21 cellular contexts compared by ENCODE assay signal in genomic region chr3:50633233-50633795, GRCh38. TPM values are rescaled to one million over a fixed set of nuclear protein-coding genes. Genes with fewer than 3 reads are reported as not detected.
A peak's percentile ranks its signal among the peaks of the same experiment; 100 is the strongest.
DNase-seq lines count a peak whose midpoint lies in the region; ATAC-seq and TF ChIP-seq lines count a peak whose summit lies in the region.
"Had no signal": no experiment of that assay in that cellular context is flagged by ENCODE, and none has a peak within 500 bp of the region (broad histone marks: within the 10 kb centered on the region; RNA-seq: fewer than 3 reads in every experiment).

No MANE protein-coding gene starts in this region.

- no peaks in the 10 kb centered on the region for H3K9me3 ChIP-seq in left ventricle myocardium inferior (replicated peaks)
- no peaks in the 10 kb centered on the region for H3K9me3 ChIP-seq in heart right ventricle
- H3K9me3 ChIP-seq in PC-9 (ENCODE audit: insufficient read depth, low read depth): no peaks in the 10 kb centered on the region
- H3K9me3 ChIP-seq in upper lobe of right lung: no peaks in the 10 kb centered on the region
- H3K9me3 ChIP-seq: ovary, tibial artery had no signal

- no peak overlapping the region for H2AFZ ChIP-seq in PC-9

- no peaks in the 10 kb centered on the region for H3K9me3 Mint-ChIP-seq in dendritic cell treated with granulocyte-macrophage colony-stimulating factor and Interleukin-4, amounts not matched to agents 40 ng/mL and 50 ng/mL, for 4 days
- H3K9me3 Mint-ChIP-seq: H9 had no signal

- H3K27ac Mint-ChIP-seq in dendritic cell treated with granulocyte-macrophage colony-stimulating factor and Interleukin-4, amounts not matched to agents 40 ng/mL and 50 ng/mL, for 4 days: peak overlapping the region; percentile 84

- peaks cover 63% of the 10 kb centered on the region for H3K79me2 ChIP-seq in PC-9 (ENCODE audit: low read depth)

- no peak for ATAC-seq in heart right ventricle
- ATAC-seq in upper lobe of right lung: peak; percentile 11
- no peak for ATAC-seq in GM21529 (IDR thresholded peaks at IDR 0.05; ENCODE audit: unreplicated experiment)

- WGBS in heart right ventricle, 2 donors: 66 to 67% methylated on average over 5 of the region's 5 CpGs

- H3K27me3 Mint-ChIP-seq in dendritic cell treated with granulocyte-macrophage colony-stimulating factor and Interleukin-4, amounts not matched to agents 40 ng/mL and 50 ng/mL, for 4 days: no peaks in the 10 kb centered on the region

- H3K36me3 ChIP-seq in left ventricle myocardium inferior (no peaks in the 10 kb centered on the region), heart right ventricle (peaks cover 0 to 15% (median 0%) of the 10 kb centered on the region in 9 donors), PC-9 (ENCODE audit: low read depth) (no peaks in the 10 kb centered on the region), upper lobe of right lung (no peaks in the 10 kb centered on the region)
- H3K36me3 ChIP-seq: ovary, tibial artery had no signal

- H3K27ac ChIP-seq in left ventricle myocardium inferior (replicated peaks) (peak overlapping the region; percentile 98), heart right ventricle (peak overlapping the region in 2 of 10 donors; percentile 14 to 36), PC-9 (no peak overlapping the region), upper lobe of right lung (no peak overlapping the region)
- H3K27ac ChIP-seq: ovary, tibial artery had no signal

- no peak for TF ChIP-seq CTCF in left ventricle myocardium inferior (IDR thresholded peaks at IDR 0.05; ENCODE audit: borderline replicate concordance)
- no peak for TF ChIP-seq CTCF in heart right ventricle (IDR thresholded peaks at IDR 0.05)
- TF ChIP-seq CTCF in PC-9 (conservative IDR thresholded peaks at IDR 0.05): no peak
- no peak for TF ChIP-seq CTCF in upper lobe of right lung (IDR thresholded peaks at IDR 0.05)

- no peaks in the 10 kb centered on the region for H4K20me1 ChIP-seq in PC-9 (ENCODE audit: insufficient read depth)

- DNase-seq in left ventricle myocardium inferior (no peak), heart right ventricle (no peak), PC-9 (peak in 1 of 2 experiments; percentile 62), upper lobe of right lung (no peak), pons (ENCODE audit: low spot score) (no peak), NCI-H446 treated with DMSO at 0.1 percent for 48 hours (lab: John Stamatoyannopoulos, UW) (no peak)
- DNase-seq: activated CD4-positive, CD25-positive, alpha-beta regulatory T cell; activated T-cell treated with anti-CD3 and anti-CD28 coated beads for 4 hours; amygdala; DMS153; foreskin fibroblast; H9; left cardiac atrium; NCI-H2029; NCI-H510A treated with DMSO at 0.1 percent for 48 hours; ovary; stimulated activated CD4-positive, alpha-beta T cell treated with anti-CD3 and anti-CD28 coated beads, Interleukin-4, amount 100 ng/mL, for 1 hour; SW 1271; tibial artery had no signal

- 0 out of 2 replicates have a peak overlapping the region, but pooled peaks have one; percentile 51 for H3K4me2 ChIP-seq in PC-9

- H3K9me2 ChIP-seq in PC-9 (ENCODE audit: insufficient read depth): no peaks in the 10 kb centered on the region

- H3K36me3 Mint-ChIP-seq in dendritic cell treated with granulocyte-macrophage colony-stimulating factor and Interleukin-4, amounts not matched to agents 40 ng/mL and 50 ng/mL, for 4 days (ENCODE audit: low read depth): peaks cover 97% of the 10 kb centered on the region

- intact Hi-C loops in left ventricle myocardium inferior (cut with micrococcal nuclease): no loop called here
- intact Hi-C loops in heart right ventricle (cut with DNase I): no loop called here
- intact Hi-C loops in PC-9 (cut with micrococcal nuclease; ENCODE audit: unreplicated experiment): no loop called here
- intact Hi-C loops in dendritic cell treated with granulocyte-macrophage colony-stimulating factor and Interleukin-4, amounts not matched to agents 40 ng/mL and 50 ng/mL, for 4 days (cut with micrococcal nuclease): no loop called here
- intact Hi-C loops in upper lobe of right lung (cut with DNase I): no loop called here

- CTCF ChIA-PET in PC-9 (lab: Charles Lee): no interaction called here

- H3K4me1 ChIP-seq in left ventricle myocardium inferior (peaks cover 91% of the 10 kb centered on the region), heart right ventricle (peaks cover 6 to 90% (median 67%) of the 10 kb centered on the region in 9 donors), PC-9 (replicated peaks; ENCODE audit: insufficient read depth) (peaks cover 48% of the 10 kb centered on the region), upper lobe of right lung (peaks cover 9% of the 10 kb centered on the region)

- BruUV-seq in PC-9 (replicated peaks; lab: Mats Ljungman, UMichigan): no TSS peak

- H3K4me3 ChIP-seq in left ventricle myocardium inferior (no peak overlapping the region), heart right ventricle (no peak overlapping the region), PC-9 (no peak overlapping the region), upper lobe of right lung (no peak overlapping the region)
- H3K4me3 ChIP-seq: ovary, tibial artery had no signal

- POLR2A ChIA-PET in PC-9 (lab: Charles Lee; ENCODE audit: unreplicated experiment): no interaction called here

- H3K4me1 Mint-ChIP-seq in dendritic cell treated with granulocyte-macrophage colony-stimulating factor and Interleukin-4, amounts not matched to agents 40 ng/mL and 50 ng/mL, for 4 days (ENCODE audit: low read depth): peaks cover 95% of the 10 kb centered on the region

- H3F3A ChIP-seq in PC-9 (ENCODE audit: insufficient read depth, low read depth): peaks cover 17% of the 10 kb centered on the region; the same call in 1 of the 2 replicates

- H3K4me3 Mint-ChIP-seq in dendritic cell treated with granulocyte-macrophage colony-stimulating factor and Interleukin-4, amounts not matched to agents 40 ng/mL and 50 ng/mL, for 4 days: no peak overlapping the region
- H3K4me3 Mint-ChIP-seq: H9 had no signal

- no peaks in the 10 kb centered on the region for H3K27me3 ChIP-seq in left ventricle myocardium inferior (ENCODE audit: low read depth)
- H3K27me3 ChIP-seq in heart right ventricle: no peaks in the 10 kb centered on the region
- H3K27me3 ChIP-seq in PC-9 (ENCODE audit: insufficient read depth, low read depth): no peaks in the 10 kb centered on the region
- H3K27me3 ChIP-seq in upper lobe of right lung: no peaks in the 10 kb centered on the region
- H3K27me3 ChIP-seq: ovary, tibial artery had no signal

RNA-seq across cellular contexts. Expression of gene MAPKAPK3, which starts 16.4 kb away (rescaled TPM):
- 359 TPM for total RNA-seq in left ventricle myocardium inferior
- total RNA-seq in heart right ventricle: 100 to 1,000 TPM; 278 to 496 (median 334) TPM
- polyA plus RNA-seq in heart right ventricle: 100 to 1,000 TPM; 134 to 225 TPM
- total RNA-seq in PC-9 (2021): 88.2 and 99.5 TPM in 2 replicates
- total RNA-seq in upper lobe of right lung: 60.8 TPM

RNA-seq across cellular contexts. Expression of gene CISH, which starts 21.7 kb away (rescaled TPM):
- total RNA-seq in left ventricle myocardium inferior: 16.6 TPM
- total RNA-seq in heart right ventricle: 100 to 1,000 TPM in 1 of 10 donors, 10 to 100 TPM in 6, 1 to 10 TPM in 3; 5.4 to 131 (median 24.0) TPM
- polyA plus RNA-seq in heart right ventricle: 10 to 100 TPM in 1 of 2 donors, 1 to 10 TPM in 1; 8.9 to 21.1 TPM
- total RNA-seq in PC-9 (2021): 2.7 and 3.2 TPM in 2 replicates
- total RNA-seq in upper lobe of right lung: 71.6 TPM

RNA-seq across cellular contexts. Expression of gene DOCK3, which starts 41.4 kb away (rescaled TPM):
- total RNA-seq in left ventricle myocardium inferior (3.9 TPM), heart right ventricle (1 to 10 TPM; 4.3 to 6.6 (median 4.7) TPM), PC-9 (2021) (15.2 and 16.9 TPM in 2 replicates), upper lobe of right lung (2.7 TPM)
- polyA plus RNA-seq in heart right ventricle: 1 to 10 TPM; 1.2 to 5.0 TPM
